In the genomic region with DNA sequence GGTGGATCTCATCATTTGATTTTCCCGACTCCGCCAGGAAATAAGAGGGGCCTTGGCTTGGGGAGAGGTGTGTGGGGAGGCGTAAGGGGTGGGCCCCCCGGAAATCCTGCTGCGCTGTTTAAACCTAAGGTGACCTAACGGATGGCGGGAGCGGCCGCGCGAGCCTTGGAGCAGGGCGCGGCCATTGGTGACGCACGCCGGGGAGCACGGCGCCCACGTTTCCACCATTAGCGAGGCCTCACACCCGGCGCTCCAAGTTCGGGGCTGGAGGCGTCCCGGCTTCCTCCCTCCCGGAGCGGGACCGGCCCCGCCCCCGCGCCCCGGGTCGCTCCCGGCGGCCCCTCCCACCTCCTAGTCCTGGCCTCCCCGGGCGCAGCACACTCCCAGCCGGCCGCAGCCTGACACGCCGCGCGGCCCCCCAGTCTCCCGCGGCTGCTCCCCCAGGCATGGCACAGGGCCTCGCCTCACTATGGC, we compare ENCODE assay signal across 8 cellular contexts. TPM values are rescaled to one million over a fixed set of nuclear protein-coding genes. Genes with fewer than 3 reads are reported as not detected.
DNase-seq lines count a peak whose midpoint lies in the region; ATAC-seq, FAIRE-seq and TF ChIP-seq lines count a peak whose summit lies in the region.

SMS (plus strand) TSS at position 354 of the 474 bp plus-strand sequence; CDS start at position 470, 116 bp downstream.

- FAIRE-seq in HepG2 (lab: Jason Lieb, UNC), result no peak

- peaks cover 27% of the 10 kb centered on the region for H3K4me1 ChIP-seq in ACC112 (ENCODE audit: control insufficient read depth, insufficient read depth, low read length, unreplicated experiment)
- H3K4me1 ChIP-seq in HepG2 (ENCODE audit: insufficient read depth, low read length), result peaks cover 33% of the 10 kb centered on the region

- H3K4me3 ChIP-seq in ACC112 (ENCODE audit: low read depth, low read length) (peak within 1 kb of the TSS; percentile 93), HepG2 (replicated peaks in 1 of 3; ENCODE audit: insufficient read depth in 1 of 3, low read depth in 2 of 3, low read length in 3 of 3) (peak within 1 kb of the TSS; percentile 60 to 64 (median 62); a peak in 5 of 6 replicates)

- TF ChIP-seq RAD21 in HepG2 (CRISPR knock-in tag; IDR thresholded peaks at IDR 0.05), result no peak

- no peaks in the 10 kb centered on the region for H3K9me3 ChIP-seq in HepG2 (ENCODE audit: low read length)

- no CpG with 5 or more reads among the region's 46 CpGs for WGBS in HepG2 (ENCODE audit: low lambda C conversion rate)

- CTCF ChIA-PET in HepG2 (lab: Yijun Ruan, JAX; ENCODE audit: low intra/inter-chr PET ratio, low total read pairs), result no interaction called here

- TF ChIP-seq CTCF in HepG2 (CRISPR knock-in tag; IDR thresholded peaks at IDR 0.05), result no peak

- no peaks in the 10 kb centered on the region for H3K36me3 ChIP-seq in ACC112 (ENCODE audit: insufficient read depth, low read length)
- no peaks in the 10 kb centered on the region for H3K36me3 ChIP-seq in HepG2 (replicated peaks in 1 of 2; ENCODE audit: control insufficient read depth in 1 of 2, insufficient read depth in 2 of 2, low read length in 2 of 2)

- H3K9ac ChIP-seq in HepG2 (ENCODE audit: insufficient read depth, low read depth, low read length), result peak within 1 kb of the TSS; percentile 59

- intact Hi-C loops in HepG2 (cut with micrococcal nuclease; ENCODE audit: unreplicated experiment), result loop anchor here (10.0 kb wide), 2 partner anchors 106 to 216 kb away; partner anchors contain the start of gene MBTPS2

- BruUV-seq in HepG2 (replicated peaks; lab: Mats Ljungman, UMichigan), result no TSS peak

- H3K27ac ChIP-seq in ACC112 (ENCODE audit: low read depth, low read length), result peak within 1 kb of the TSS; percentile 73
- H3K27ac ChIP-seq in HepG2 (ENCODE audit: extremely low read length, insufficient read depth, low read length), result peak within 1 kb of the TSS; percentile 40

- ATAC-seq in GM18867 (IDR thresholded peaks at IDR 0.05; ENCODE audit: unreplicated experiment) (peak; percentile 77), HG03097 (IDR thresholded peaks at IDR 0.05; ENCODE audit: low FRiP score, unreplicated experiment) (peak; percentile 52), HepG2 (peak; percentile 83)

- in situ Hi-C loops in HepG2 (cut with HindIII; ENCODE audit: extremely low pct_ligation_motif_present, low pct_unique_long_range_greater_than_20kb), result no loop called here

- peak within 1 kb of the TSS; percentile 62 for H3K4me2 ChIP-seq in HepG2 (ENCODE audit: low read depth, low read length)

- H3K27me3 ChIP-seq in ACC112 (ENCODE audit: insufficient read depth, low read length) (no peaks in the 10 kb centered on the region), HepG2 (ENCODE audit: control insufficient read depth in 1 of 2, insufficient read depth in 2 of 2, low read length in 2 of 2) (no peaks in the 10 kb centered on the region)

- H3K79me2 ChIP-seq in ACC112 (ENCODE audit: control insufficient read depth, insufficient read depth, low read length, unreplicated experiment) (peaks cover 43% of the 10 kb centered on the region), HepG2 (ENCODE audit: insufficient read depth, low read length) (peaks cover 35% of the 10 kb centered on the region)

- TF ChIP-seq EP300 in HepG2 (IDR thresholded peaks at IDR 0.05; ENCODE audit: low read depth in 2 of 2, low read length in 2 of 2) (no peak), HepG2 (CRISPR knock-in tag; IDR thresholded peaks at IDR 0.05; ENCODE audit: borderline replicate concordance) (no peak)

- POLR2A ChIA-PET in HepG2 (lab: Yijun Ruan, JAX), result no interaction called here

- DNase-seq in NCI-H226 (peak; percentile 79), cortex of kidney (lab: John Stamatoyannopoulos, UW) (peak; percentile 4), HepG2 (ENCODE audit: low spot score) (peak; percentile 32)
- peak; percentile 73 for DNase-seq in activated CD4-positive, alpha-beta T cell treated with anti-CD3 and anti-CD28 coated beads for 48 hours
- peak; percentile 47 to 53 for DNase-seq in stimulated activated CD4-positive, alpha-beta T cell treated with anti-CD3 and anti-CD28 coated beads, Interleukin-2, amount 100 ng/mL, for 48 hours

- H2AFZ ChIP-seq in ACC112 (ENCODE audit: low read length, unreplicated experiment) (peak within 1 kb of the TSS; percentile 97), HepG2 (ENCODE audit: low read length) (no peak within 1 kb of the TSS)

- H4K20me1 ChIP-seq in HepG2 (ENCODE audit: insufficient read depth, low read length), result 0 out of 2 replicates have a peak, but pooled peaks cover 5% of the 10 kb centered on the region

- peak; percentile 34 to 70; a peak in 3 of 4 replicates for TF ChIP-seq POLR2A in HepG2 (IDR thresholded peaks at IDR 0.05; ENCODE audit: insufficient read depth in 1 of 2, low read depth in 2 of 2, low read length in 2 of 2)

TF ChIP-seq in HepG2, 621 proteins besides CTCF, POLR2A, EP300 and RAD21 (continues in another document):
- TF ChIP-seq, protein P1, sequence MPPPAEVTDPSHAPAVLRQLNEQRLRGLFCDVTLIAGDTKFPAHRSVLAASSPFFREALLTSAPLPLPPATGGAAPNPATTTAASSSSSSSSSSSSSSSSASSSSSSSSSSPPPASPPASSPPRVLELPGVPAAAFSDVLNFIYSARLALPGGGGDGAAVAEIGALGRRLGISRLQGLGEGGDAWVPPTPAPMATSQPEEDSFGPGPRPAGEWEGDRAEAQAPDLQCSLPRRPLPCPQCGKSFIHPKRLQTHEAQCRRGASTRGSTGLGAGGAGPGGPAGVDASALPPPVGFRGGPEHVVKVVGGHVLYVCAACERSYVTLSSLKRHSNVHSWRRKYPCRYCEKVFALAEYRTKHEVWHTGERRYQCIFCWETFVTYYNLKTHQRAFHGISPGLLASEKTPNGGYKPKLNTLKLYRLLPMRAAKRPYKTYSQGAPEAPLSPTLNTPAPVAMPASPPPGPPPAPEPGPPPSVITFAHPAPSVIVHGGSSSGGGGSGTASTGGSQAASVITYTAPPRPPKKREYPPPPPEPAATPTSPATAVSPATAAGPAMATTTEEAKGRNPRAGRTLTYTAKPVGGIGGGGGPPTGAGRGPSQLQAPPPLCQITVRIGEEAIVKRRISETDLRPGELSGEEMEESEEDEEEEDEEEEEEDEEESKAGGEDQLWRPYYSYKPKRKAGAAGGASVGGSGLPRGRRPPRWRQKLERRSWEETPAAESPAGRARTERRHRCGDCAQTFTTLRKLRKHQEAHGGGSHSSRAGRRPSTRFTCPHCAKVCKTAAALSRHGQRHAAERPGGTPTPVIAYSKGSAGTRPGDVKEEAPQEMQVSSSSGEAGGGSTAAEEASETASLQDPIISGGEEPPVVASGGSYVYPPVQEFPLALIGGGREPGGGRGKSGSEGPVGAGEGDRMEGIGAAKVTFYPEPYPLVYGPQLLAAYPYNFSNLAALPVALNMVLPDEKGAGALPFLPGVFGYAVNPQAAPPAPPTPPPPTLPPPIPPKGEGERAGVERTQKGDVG (CRISPR knock-in tag; IDR thresholded peaks at IDR 0.05; ENCODE audit: borderline replicate concordance), result no peak
- no peak for TF ChIP-seq ESRRA (CRISPR knock-in tag; IDR thresholded peaks at IDR 0.05; ENCODE audit: low read depth)
- 0 out of 2 replicates have a peak, but pooled peaks have one; percentile 48 for TF ChIP-seq ETV6 (CRISPR knock-in tag; conservative IDR thresholded peaks at IDR 0.05)
- TF ChIP-seq, protein P2, sequence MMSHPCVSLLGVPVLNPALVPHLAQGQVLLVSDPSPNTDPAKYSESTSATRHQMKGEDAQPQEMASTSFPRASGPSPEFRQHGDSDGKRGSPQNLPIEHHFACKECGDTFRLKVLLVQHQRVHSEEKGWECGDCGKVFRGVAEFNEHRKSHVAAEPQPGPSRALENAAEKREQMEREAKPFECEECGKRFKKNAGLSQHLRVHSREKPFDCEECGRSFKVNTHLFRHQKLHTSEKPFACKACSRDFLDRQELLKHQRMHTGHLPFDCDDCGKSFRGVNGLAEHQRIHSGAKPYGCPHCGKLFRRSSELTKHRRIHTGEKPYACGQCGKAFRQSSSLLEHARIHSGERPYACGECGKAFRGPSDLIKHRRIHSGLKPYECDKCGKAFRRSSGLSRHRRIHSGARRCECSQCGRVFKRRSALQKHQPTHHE (CRISPR knock-in tag; IDR thresholded peaks at IDR 0.05; ENCODE audit: borderline replicate concordance), result no peak; the same call in 1 of the 2 replicates

RNA-seq across cellular contexts. Expression of gene SMS, which starts in this region (rescaled TPM):
- total RNA-seq in HepG2 (2016; rRNA removed; fragmentation: Illumina TruSeq; extraction: Trizol), result 91.9 and 115 TPM in 2 replicates
- total RNA-seq in HepG2 (2016; cell fraction: cytosol; rRNA removed; fragmentation: Illumina TruSeq; extraction: Trizol; ENCODE audit: low read depth), result 46.6 and 52.3 TPM in 2 replicates
- 95.1 and 105 TPM in 2 replicates for total RNA-seq in HepG2 (2016; cell fraction: insoluble cytoplasmic fraction; rRNA removed; fragmentation: Illumina TruSeq; extraction: Trizol)
- total RNA-seq in HepG2 (2016; cell fraction: membrane; rRNA removed; fragmentation: Illumina TruSeq; extraction: Trizol), result 91.1 and 102 TPM in 2 replicates
- total RNA-seq in HepG2 (2016; cell fraction: nucleus; rRNA removed; fragmentation: Illumina TruSeq; extraction: Trizol), result 32.1 and 33.7 TPM in 2 replicates
- polyA plus RNA-seq in HepG2 (2011; rRNA removed), result 29.6 and 40.5 TPM in 2 replicates
- polyA plus RNA-seq in HepG2 (2011; cell fraction: cytosol; rRNA removed), result 27.2 and 29.2 TPM in 2 replicates
- polyA plus RNA-seq in HepG2 (2011; cell fraction: nucleus; rRNA removed), result 11.3 and 11.5 TPM in 2 replicates
- polyA plus RNA-seq in HepG2 (2012), result 60.8 and 71.1 TPM in 2 replicates
- 48.6 and 66.4 TPM in 2 replicates for polyA plus RNA-seq in HepG2 (2016; cell fraction: cytosol; fragmentation: Illumina TruSeq; extraction: Trizol; ENCODE audit: low read depth)
- polyA plus RNA-seq in HepG2 (2016; cell fraction: insoluble cytoplasmic fraction; fragmentation: Illumina TruSeq; extraction: Trizol; ENCODE audit: low read depth), result 126 and 134 TPM in 2 replicates
- 84.4 and 95.5 TPM in 2 replicates for polyA plus RNA-seq in HepG2 (2016; cell fraction: membrane; fragmentation: Illumina TruSeq; extraction: Trizol; ENCODE audit: low read depth)
- polyA plus RNA-seq in HepG2 (2016; cell fraction: nucleus; fragmentation: Illumina TruSeq; extraction: Trizol; ENCODE audit: insufficient read depth, low read depth), result 54.1 and 59.0 TPM in 2 replicates
- 17.4 and 47.2 TPM in 2 replicates for polyA minus RNA-seq in HepG2 (2011; rRNA and poly(A)+ RNA removed; ENCODE audit: low replicate concordance)
- 34.7 and 40.9 TPM in 2 replicates for polyA minus RNA-seq in HepG2 (2011; cell fraction: cytosol; rRNA and poly(A)+ RNA removed)
- polyA minus RNA-seq in HepG2 (2011; cell fraction: nucleus; rRNA and poly(A)+ RNA removed), result 11.2 and 16.8 TPM in 2 replicates

Comparison
In these comparisons a context has a peak if more than half of its experiments do, and no peak if none do; other contexts are left out.
1. Peak in every context shown above with its lines: DNase-seq, ATAC-seq, H3K4me3 ChIP-seq and H3K27ac ChIP-seq.
2. DNase-seq: peak in every context shown above with its lines; median percentile 79 in NCI-H226; 73 in activated CD4-positive, alpha-beta T cell treated with anti-CD3 and anti-CD28 coated beads for 48 hours; 50 in stimulated activated CD4-positive, alpha-beta T cell treated with anti-CD3 and anti-CD28 coated beads, Interleukin-2, amount 100 ng/mL, for 48 hours; 32 in HepG2; 4 in cortex of kidney.